ENCODE assay signal across 2 cellular contexts in genomic region chr1:177210071-177210470, GRCh38.
TF ChIP-seq lines count a peak whose summit lies in the region.

No MANE protein-coding gene starts in this region.

TF ChIP-seq in liver, 16 proteins besides CTCF, POLR2A, EP300 and RAD21:
- peak; percentile 72 to 79 for TF ChIP-seq RXRA (IDR thresholded peaks at IDR 0.05)
- TF ChIP-seq HNF4G (IDR thresholded peaks at IDR 0.05): no peak
- TF ChIP-seq YY1 (IDR thresholded peaks at IDR 0.05): peak; percentile 76
- TF ChIP-seq FOXA1 (IDR thresholded peaks at IDR 0.05): peak; percentile 56
- TF ChIP-seq SP1 (IDR thresholded peaks at IDR 0.05): peak; percentile 65
- TF ChIP-seq REST (IDR thresholded peaks at IDR 0.05): peak; percentile 50
- no peak for TF ChIP-seq GABPA (IDR thresholded peaks at IDR 0.05 in 1 of 2, conservative IDR thresholded peaks at IDR 0.05 in 1 of 2)
- TF ChIP-seq NR2F2 (IDR thresholded peaks at IDR 0.05): no peak
- TF ChIP-seq, protein P1, sequence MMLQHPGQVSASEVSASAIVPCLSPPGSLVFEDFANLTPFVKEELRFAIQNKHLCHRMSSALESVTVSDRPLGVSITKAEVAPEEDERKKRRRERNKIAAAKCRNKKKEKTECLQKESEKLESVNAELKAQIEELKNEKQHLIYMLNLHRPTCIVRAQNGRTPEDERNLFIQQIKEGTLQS (IDR thresholded peaks at IDR 0.05): no peak
- no peak for TF ChIP-seq EGR1 (IDR thresholded peaks at IDR 0.05; ENCODE audit: low read depth in 2 of 2)
- TF ChIP-seq, protein P2, sequence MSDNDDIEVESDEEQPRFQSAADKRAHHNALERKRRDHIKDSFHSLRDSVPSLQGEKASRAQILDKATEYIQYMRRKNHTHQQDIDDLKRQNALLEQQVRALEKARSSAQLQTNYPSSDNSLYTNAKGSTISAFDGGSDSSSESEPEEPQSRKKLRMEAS (IDR thresholded peaks at IDR 0.05): no peak
- TF ChIP-seq HNF4A (conservative IDR thresholded peaks at IDR 0.05): peak; percentile 12 to 51
- no peak for TF ChIP-seq TAF1 (conservative IDR thresholded peaks at IDR 0.05)
- TF ChIP-seq, protein P3, sequence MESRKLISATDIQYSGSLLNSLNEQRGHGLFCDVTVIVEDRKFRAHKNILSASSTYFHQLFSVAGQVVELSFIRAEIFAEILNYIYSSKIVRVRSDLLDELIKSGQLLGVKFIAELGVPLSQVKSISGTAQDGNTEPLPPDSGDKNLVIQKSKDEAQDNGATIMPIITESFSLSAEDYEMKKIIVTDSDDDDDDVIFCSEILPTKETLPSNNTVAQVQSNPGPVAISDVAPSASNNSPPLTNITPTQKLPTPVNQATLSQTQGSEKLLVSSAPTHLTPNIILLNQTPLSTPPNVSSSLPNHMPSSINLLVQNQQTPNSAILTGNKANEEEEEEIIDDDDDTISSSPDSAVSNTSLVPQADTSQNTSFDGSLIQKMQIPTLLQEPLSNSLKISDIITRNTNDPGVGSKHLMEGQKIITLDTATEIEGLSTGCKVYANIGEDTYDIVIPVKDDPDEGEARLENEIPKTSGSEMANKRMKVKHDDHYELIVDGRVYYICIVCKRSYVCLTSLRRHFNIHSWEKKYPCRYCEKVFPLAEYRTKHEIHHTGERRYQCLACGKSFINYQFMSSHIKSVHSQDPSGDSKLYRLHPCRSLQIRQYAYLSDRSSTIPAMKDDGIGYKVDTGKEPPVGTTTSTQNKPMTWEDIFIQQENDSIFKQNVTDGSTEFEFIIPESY (IDR thresholded peaks at IDR 0.05): no peak
- TF ChIP-seq JUND (IDR thresholded peaks at IDR 0.05): no peak
- TF ChIP-seq FOXA2 (IDR thresholded peaks at IDR 0.05): peak; percentile 71

TF ChIP-seq in HepG2, 621 proteins besides CTCF, POLR2A, EP300 and RAD21:
- TF ChIP-seq SP4 (CRISPR knock-in tag; IDR thresholded peaks at IDR 0.05) (no peak), ZMYM2 (CRISPR knock-in tag; IDR thresholded peaks at IDR 0.05) (no peak), TBP (CRISPR knock-in tag; IDR thresholded peaks at IDR 0.05) (no peak), ZNF264 (CRISPR knock-in tag; IDR thresholded peaks at IDR 0.05) (no peak), ZNF674 (CRISPR knock-in tag; IDR thresholded peaks at IDR 0.05; ENCODE audit: low read depth) (no peak), ZEB1 (IDR thresholded peaks at IDR 0.05; ENCODE audit: insufficient replicate concordance, low read depth) (no peak)
